In the genomic region with DNA sequence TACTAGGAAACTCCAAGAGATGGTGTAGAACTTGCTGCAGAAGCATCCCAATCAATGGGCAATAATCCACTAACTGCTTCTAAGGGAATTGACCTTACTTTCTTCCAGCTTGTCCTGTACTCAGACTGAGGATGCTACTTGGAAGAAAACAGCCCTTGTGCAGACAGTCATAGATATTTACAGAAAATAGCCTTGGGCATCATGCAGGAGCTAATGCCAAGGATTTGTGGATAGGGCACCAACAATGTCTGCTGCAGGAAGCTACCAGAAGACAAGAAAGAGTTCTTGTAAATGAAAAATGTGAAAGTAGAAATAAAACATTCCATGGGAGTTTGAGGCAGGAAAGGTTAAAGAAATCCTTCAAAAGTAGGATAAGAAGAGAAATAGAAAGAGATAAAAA, we compare ENCODE assay signal across 26 cellular contexts. TPM values are rescaled to one million over a fixed set of nuclear protein-coding genes. Genes with fewer than 3 reads are reported as not detected.
DNase-seq lines count a peak whose midpoint lies in the region; ATAC-seq, FAIRE-seq and TF ChIP-seq lines count a peak whose summit lies in the region.
"Had no signal": no experiment of that assay in that cellular context is flagged by ENCODE, and none has a peak within 500 bp of the region (broad histone marks: within the 10 kb centered on the region; RNA-seq: fewer than 3 reads in every experiment).

No MANE protein-coding gene starts in this region.

- H3K4me1 Mint-ChIP-seq in activated T-helper 2 cell treated with anti-CD3 and anti-CD28 coated beads, Interferon-gamma antibody, Interleukin-2, Interleukin-4, amounts not matched to agents 10 μg/mL and 5 μg/mL and 100 μg/mL, durations not matched to agents 14 hours and 24 hours and 36 hours (ENCODE audit: low read depth): no peaks in the 10 kb centered on the region
- H3K4me1 Mint-ChIP-seq: CD14-positive monocyte; CD4-positive, alpha-beta memory T cell; CD4-positive, CD25-positive, alpha-beta regulatory T cell; CD8-positive, alpha-beta memory T cell had no signal

- H3K27ac Mint-ChIP-seq in activated T-helper 2 cell treated with anti-CD3 and anti-CD28 coated beads, Interferon-gamma antibody, Interleukin-2, Interleukin-4, amounts not matched to agents 10 μg/mL and 5 μg/mL and 100 μg/mL, durations not matched to agents 14 hours and 24 hours and 36 hours: no peak overlapping the region
- H3K27ac Mint-ChIP-seq: CD14-positive monocyte; CD4-positive, alpha-beta memory T cell; CD4-positive, CD25-positive, alpha-beta regulatory T cell; CD8-positive, alpha-beta memory T cell had no signal

- no peak for FAIRE-seq in D721Med (lab: Jason Lieb, UNC)
- FAIRE-seq: A204.1, GM12878, GM12892, GM18507 had no signal

- H3K36me3 Mint-ChIP-seq in activated T-helper 2 cell treated with anti-CD3 and anti-CD28 coated beads, Interferon-gamma antibody, Interleukin-2, Interleukin-4, amounts not matched to agents 10 μg/mL and 5 μg/mL and 100 μg/mL, durations not matched to agents 14 hours and 24 hours and 36 hours (ENCODE audit: low read depth): no peaks in the 10 kb centered on the region
- H3K36me3 Mint-ChIP-seq: CD14-positive monocyte; CD4-positive, alpha-beta memory T cell; CD4-positive, CD25-positive, alpha-beta regulatory T cell had no signal

- ATAC-seq in GM21390 (IDR thresholded peaks at IDR 0.05; ENCODE audit: unreplicated experiment): no peak
- ATAC-seq: GM12878 had no signal

- H3K9me3 Mint-ChIP-seq in activated T-helper 2 cell treated with anti-CD3 and anti-CD28 coated beads, Interferon-gamma antibody, Interleukin-2, Interleukin-4, amounts not matched to agents 10 μg/mL and 5 μg/mL and 100 μg/mL, durations not matched to agents 14 hours and 24 hours and 36 hours: no peaks in the 10 kb centered on the region

- H3K4me3 Mint-ChIP-seq in activated T-helper 2 cell treated with anti-CD3 and anti-CD28 coated beads, Interferon-gamma antibody, Interleukin-2, Interleukin-4, amounts not matched to agents 10 μg/mL and 5 μg/mL and 100 μg/mL, durations not matched to agents 14 hours and 24 hours and 36 hours (ENCODE audit: low read depth): no peak overlapping the region
- H3K4me3 Mint-ChIP-seq: CD14-positive monocyte; CD4-positive, alpha-beta memory T cell; CD4-positive, CD25-positive, alpha-beta regulatory T cell; CD8-positive, alpha-beta memory T cell had no signal

- peak; percentile 60 for DNase-seq in SK-MEL-5 (ENCODE audit: low read depth, low spot score)
- DNase-seq in foreskin melanocyte: peak; percentile 73
- DNase-seq in activated T-helper 2 cell treated with anti-CD3 and anti-CD28 coated beads, Interferon-gamma antibody, Interleukin-2, Interleukin-4, amounts not matched to agents 10 μg/mL and 5 μg/mL and 100 μg/mL, durations not matched to agents 14 hours and 24 hours and 36 hours (ENCODE audit: low spot score): no peak
- no peak for DNase-seq in D721Med (ENCODE audit: insufficient read length, low spot score)
- DNase-seq: 8988T; ACHN; BE2C; C1 segment of cervical spinal cord; Caco-2; Calu3; CD4-positive, alpha-beta memory T cell; CD4-positive, CD25-positive, alpha-beta regulatory T cell; CD8-positive, alpha-beta memory T cell; DMS 273 treated with DMSO at 0.1 percent for 48 hours; DMS153; DMS53; DMS79; DND-41; EL; GDM1 had no signal

- in situ Hi-C loops in SK-MEL-5 (cut with HindIII; ENCODE audit: low pct_unique_long_range_greater_than_20kb, low sequenced_read_pairs): no loop called here

- TF ChIP-seq CTCF in D721Med (IDR thresholded peaks at IDR 0.05; ENCODE audit: insufficient read depth, missing control alignments): no peak

- intact Hi-C loops in activated T-helper 2 cell treated with anti-CD3 and anti-CD28 coated beads, Interferon-gamma antibody, Interleukin-2, Interleukin-4, amounts not matched to agents 10 μg/mL and 5 μg/mL and 100 μg/mL, durations not matched to agents 14 hours and 24 hours and 36 hours (cut with micrococcal nuclease): no loop called here

- peaks cover 17% of the 10 kb centered on the region for H3K27me3 Mint-ChIP-seq in activated T-helper 2 cell treated with anti-CD3 and anti-CD28 coated beads, Interferon-gamma antibody, Interleukin-2, Interleukin-4, amounts not matched to agents 10 μg/mL and 5 μg/mL and 100 μg/mL, durations not matched to agents 14 hours and 24 hours and 36 hours (ENCODE audit: low read depth)

RNA-seq across cellular contexts. Expression of a gene that starts 21.5 kb away (rescaled TPM):
- 17.6 and 18.9 TPM in 2 replicates for total RNA-seq in SK-MEL-5 (2014; rRNA removed; shearing (Covaris generic))
- polyA plus RNA-seq in SK-MEL-5 (2015; cell fraction: cytosol; rRNA removed): 36.7 and 47.1 TPM in 2 replicates
- 27.4 and 33.1 TPM in 2 replicates for polyA plus RNA-seq in SK-MEL-5 (2015; cell fraction: nucleus; rRNA removed)
- 90.5 and 93.9 TPM in 2 replicates for total RNA-seq in activated T-helper 2 cell treated with anti-CD3 and anti-CD28 coated beads, Interferon-gamma antibody, Interleukin-2, Interleukin-4, amounts not matched to agents 10 μg/mL and 5 μg/mL and 100 μg/mL, durations not matched to agents 14 hours and 24 hours and 36 hours

Comparison
In these comparisons a context has a peak if more than half of its experiments do, and no peak if none do; other contexts are left out.
1. DNase-seq: peak in SK-MEL-5 (single experiment) and foreskin melanocyte (single experiment); none in activated T-helper 2 cell treated with anti-CD3 and anti-CD28 coated beads, Interferon-gamma antibody, Interleukin-2, Interleukin-4, amounts not matched to agents 10 μg/mL and 5 μg/mL and 100 μg/mL, durations not matched to agents 14 hours and 24 hours and 36 hours (single experiment) and D721Med (single experiment).